Comparison of ENCODE assay signal across 8 cellular contexts in the genomic region with DNA sequence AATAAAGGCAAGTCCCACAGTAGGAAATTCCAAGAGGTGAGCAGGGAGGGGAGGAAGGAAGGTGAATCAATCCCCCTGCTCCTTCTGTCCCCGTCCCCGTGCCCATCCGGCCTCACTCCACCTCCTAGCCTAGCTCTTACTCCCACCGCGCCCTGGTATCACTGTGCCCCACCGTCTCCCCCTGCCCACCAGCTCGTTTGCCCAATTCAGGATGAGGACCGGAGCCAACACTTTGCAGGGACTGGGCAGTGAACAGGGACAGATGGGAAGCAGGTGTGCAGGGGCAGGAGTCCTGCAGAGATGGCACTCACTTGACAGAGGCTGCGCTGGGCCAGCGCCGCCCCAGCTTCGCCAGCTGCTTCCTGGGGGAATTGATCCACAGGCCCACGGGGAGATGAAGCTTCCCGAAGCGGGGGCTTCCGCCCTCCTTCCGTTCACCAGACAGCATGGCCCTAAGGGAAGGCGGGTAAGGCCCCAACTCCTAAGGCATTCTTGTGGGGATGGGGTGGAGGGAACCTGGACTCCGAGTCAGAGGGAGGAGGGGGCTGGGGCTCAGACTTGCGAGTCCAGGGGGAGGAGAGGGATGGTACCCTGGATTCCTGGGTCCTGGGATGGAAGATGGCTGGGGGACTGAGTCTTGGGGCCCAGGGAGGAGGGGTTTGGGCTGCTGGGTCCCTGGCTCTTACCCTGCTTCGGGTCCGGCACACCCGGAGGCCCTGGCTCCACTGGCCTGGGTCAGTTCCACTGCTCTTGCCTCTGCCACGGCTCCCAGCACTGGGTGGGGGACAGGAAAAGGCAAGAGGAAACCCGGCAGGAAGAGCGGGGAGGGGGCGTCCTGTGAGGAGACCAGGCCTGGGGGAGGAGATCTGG. TPM values are rescaled to one million over a fixed set of nuclear protein-coding genes. Genes with fewer than 3 reads are reported as not detected.
DNase-seq lines count a peak whose midpoint lies in the region; ATAC-seq and TF ChIP-seq lines count a peak whose summit lies in the region.

A gene with protein sequence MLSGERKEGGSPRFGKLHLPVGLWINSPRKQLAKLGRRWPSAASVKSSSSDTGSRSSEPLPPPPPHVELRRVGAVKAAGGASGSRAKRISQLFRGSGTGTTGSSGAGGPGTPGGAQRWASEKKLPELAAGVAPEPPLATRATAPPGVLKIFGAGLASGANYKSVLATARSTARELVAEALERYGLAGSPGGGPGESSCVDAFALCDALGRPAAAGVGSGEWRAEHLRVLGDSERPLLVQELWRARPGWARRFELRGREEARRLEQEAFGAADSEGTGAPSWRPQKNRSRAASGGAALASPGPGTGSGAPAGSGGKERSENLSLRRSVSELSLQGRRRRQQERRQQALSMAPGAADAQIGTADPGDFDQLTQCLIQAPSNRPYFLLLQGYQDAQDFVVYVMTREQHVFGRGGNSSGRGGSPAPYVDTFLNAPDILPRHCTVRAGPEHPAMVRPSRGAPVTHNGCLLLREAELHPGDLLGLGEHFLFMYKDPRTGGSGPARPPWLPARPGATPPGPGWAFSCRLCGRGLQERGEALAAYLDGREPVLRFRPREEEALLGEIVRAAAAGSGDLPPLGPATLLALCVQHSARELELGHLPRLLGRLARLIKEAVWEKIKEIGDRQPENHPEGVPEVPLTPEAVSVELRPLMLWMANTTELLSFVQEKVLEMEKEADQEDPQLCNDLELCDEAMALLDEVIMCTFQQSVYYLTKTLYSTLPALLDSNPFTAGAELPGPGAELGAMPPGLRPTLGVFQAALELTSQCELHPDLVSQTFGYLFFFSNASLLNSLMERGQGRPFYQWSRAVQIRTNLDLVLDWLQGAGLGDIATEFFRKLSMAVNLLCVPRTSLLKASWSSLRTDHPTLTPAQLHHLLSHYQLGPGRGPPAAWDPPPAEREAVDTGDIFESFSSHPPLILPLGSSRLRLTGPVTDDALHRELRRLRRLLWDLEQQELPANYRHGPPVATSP (minus strand): TSS at position 776 of the 870 bp plus-strand sequence. CDS start 328 bp downstream, at position 448.

- H3K36me3 ChIP-seq in Caco-2 (ENCODE audit: control insufficient read depth, insufficient read depth, low read length) (no peaks in the 10 kb centered on the region), MG63 (no peaks in the 10 kb centered on the region)

- H3K4me3 Mint-ChIP-seq in Caco-2 (ENCODE audit: unreplicated experiment) (peak within 1 kb of the TSS; percentile 59), glutamatergic neuron (ENCODE audit: unreplicated experiment) (peak within 1 kb of the TSS; percentile 81)

- peaks cover 31% of the 10 kb centered on the region for H3K36me3 Mint-ChIP-seq in Caco-2 (ENCODE audit: insufficient read depth, unreplicated experiment)
- no peaks in the 10 kb centered on the region for H3K36me3 Mint-ChIP-seq in glutamatergic neuron (ENCODE audit: unreplicated experiment)

- H3K4me3 ChIP-seq in Caco-2 (ENCODE audit: low read depth, low read length) (peak within 1 kb of the TSS; percentile 79), MG63 (no peak within 1 kb of the TSS)

- no peak for ATAC-seq in GM21619 (IDR thresholded peaks at IDR 0.05; ENCODE audit: unreplicated experiment)

- H3K27me3 ChIP-seq in Caco-2 (replicated peaks; ENCODE audit: control insufficient read depth, insufficient read depth, low read length) (no peaks in the 10 kb centered on the region), MG63 (no peaks in the 10 kb centered on the region)

- peak within 1 kb of the TSS; percentile 80 for H3K27ac ChIP-seq in RWPE1

- H3K4me1 Mint-ChIP-seq in Caco-2 (ENCODE audit: low read depth, unreplicated experiment): peaks cover 35% of the 10 kb centered on the region
- peaks cover 19% of the 10 kb centered on the region for H3K4me1 Mint-ChIP-seq in glutamatergic neuron (ENCODE audit: low read depth, unreplicated experiment)

- H3K27me3 Mint-ChIP-seq in Caco-2 (ENCODE audit: insufficient read depth, unreplicated experiment): no peaks in the 10 kb centered on the region
- H3K27me3 Mint-ChIP-seq in glutamatergic neuron (ENCODE audit: unreplicated experiment): peaks cover 19% of the 10 kb centered on the region

- H3K9me3 Mint-ChIP-seq in Caco-2 (ENCODE audit: unreplicated experiment) (no peaks in the 10 kb centered on the region), glutamatergic neuron (ENCODE audit: unreplicated experiment) (peaks cover 15% of the 10 kb centered on the region)

- no peak within 1 kb of the TSS for H3K27ac Mint-ChIP-seq in Caco-2 (ENCODE audit: unreplicated experiment)
- H3K27ac Mint-ChIP-seq in glutamatergic neuron (ENCODE audit: unreplicated experiment): peak within 1 kb of the TSS; percentile 52

- no peak for TF ChIP-seq CTCF in Caco-2 (IDR thresholded peaks at IDR 0.05; ENCODE audit: insufficient read depth in 1 of 2, low read depth in 1 of 2, low read length in 1 of 2, severe bottlenecking in 1 of 2, unreplicated experiment in 1 of 2)
- TF ChIP-seq CTCF in RWPE1 (conservative IDR thresholded peaks at IDR 0.05; ENCODE audit: low read depth): no peak
- TF ChIP-seq CTCF in glutamatergic neuron (IDR thresholded peaks at IDR 0.05; ENCODE audit: partially characterized antibody, unreplicated experiment): no peak

- intact Hi-C loops in Caco-2 (cut with micrococcal nuclease; ENCODE audit: unreplicated experiment) (loop anchor here (1.0 kb wide), 1 partner anchor 12 kb away; the partner anchor contains the start of gene FUT1), posterior vena cava (cut with DNase I) (no loop called here)

- H3K9me3 ChIP-seq in Caco-2 (no peaks in the 10 kb centered on the region), MG63 (no peaks in the 10 kb centered on the region)

- no TSS peak for BruUV-seq in Caco-2 (replicated peaks; lab: Mats Ljungman, UMichigan)

- H3K4me1 ChIP-seq in Caco-2: peaks cover 22% of the 10 kb centered on the region

- POLR2A ChIA-PET in Caco-2 (lab: Charles Lee) (interaction anchor here (0.8 kb wide), 1 partner anchor 64 kb away, joined by 5 read pairs; no protein-coding TSS in a partner anchor), RWPE1 (lab: Yijun Ruan, JAX; ENCODE audit: low non-redundant PET) (no interaction called here)

- DNase-seq in Caco-2: no peak
- DNase-seq in RWPE1 (ENCODE audit: low spot score): no peak
- DNase-seq in glutamatergic neuron: peak; percentile 42
- no peak for DNase-seq in posterior vena cava (ENCODE audit: low spot score)
- DNase-seq in hepatic stellate cell (ENCODE audit: low spot score): no peak
- no peak for DNase-seq in MG63
- DNase-seq in glomerular visceral epithelial cell (ENCODE audit: extremely low spot score): no peak

- CTCF ChIA-PET in Caco-2 (lab: Charles Lee) (interaction anchor here (0.6 to 2.9 kb wide), 8 partner anchors 20 to 113 kb away, joined by 3 to 37 read pairs (median 8); partner anchors contain the start of gene CA11), RWPE1 (lab: Yijun Ruan, JAX) (interaction anchor here (0.5 to 1.7 kb wide), 8 partner anchors 20 to 165 kb away, joined by 3 to 8 read pairs (median 4); partner anchors contain the start of gene CA11)

RNA-seq across cellular contexts. Expression of the gene that starts here (rescaled TPM):
- total RNA-seq in Caco-2 (2022) (5.4 and 5.9 TPM in 2 replicates), glutamatergic neuron (ENCODE audit: unreplicated experiment) (6.2 TPM), posterior vena cava (10 to 100 TPM; 13.8 to 19.2 TPM)
- total RNA-seq in MG63 (2014; rRNA removed; shearing (Covaris generic); ENCODE audit: low replicate concordance): 0.72 TPM in 1 of 2 replicates, not detected in the other
